18 cellular contexts compared by ENCODE assay signal in the genomic region with DNA sequence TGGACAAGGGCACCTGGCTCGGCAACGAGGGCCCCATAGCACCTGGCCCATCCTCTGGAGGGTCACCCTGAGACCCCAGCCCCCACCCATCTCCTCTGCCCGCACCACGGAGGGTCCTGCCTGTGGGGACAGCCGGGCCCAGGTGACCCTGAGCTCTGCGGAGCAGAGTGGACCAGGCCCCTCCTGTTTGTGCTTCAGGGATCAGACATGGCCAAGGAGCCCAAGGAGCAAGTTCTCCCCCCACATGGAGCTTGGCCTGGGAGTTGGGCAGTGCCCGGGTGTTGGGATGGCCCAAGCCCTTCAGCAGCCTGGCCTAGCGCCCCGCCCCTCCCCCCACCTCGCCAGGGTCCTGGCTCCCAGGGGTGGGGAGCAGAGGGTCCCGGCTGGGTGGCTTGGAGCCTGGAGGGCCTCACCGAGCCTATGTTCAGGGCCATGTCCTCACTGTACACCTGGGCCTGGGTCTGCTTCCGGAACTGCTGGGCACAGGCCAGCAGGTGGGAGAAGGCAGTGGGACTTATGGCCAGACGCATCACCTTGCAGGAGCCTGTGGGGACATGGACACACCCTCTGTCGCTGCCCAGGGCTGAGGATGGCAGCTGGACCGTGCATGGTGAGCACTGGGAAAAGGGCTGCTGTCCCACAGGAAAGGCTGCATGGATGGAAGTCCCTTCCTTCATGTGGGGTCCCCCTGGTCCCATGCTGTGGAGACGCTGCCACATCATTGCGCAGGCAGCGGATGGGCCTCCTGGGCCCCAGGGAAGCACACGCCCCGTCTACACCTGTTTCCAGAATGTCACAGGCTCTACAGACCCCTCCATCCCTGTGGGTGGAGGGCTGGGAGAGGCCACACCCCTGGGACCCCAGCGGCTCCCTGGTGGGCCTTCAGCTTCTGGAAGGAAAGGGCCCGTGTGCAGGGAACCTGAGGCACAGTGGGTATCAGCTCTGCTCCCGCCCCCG. TPM values are rescaled to one million over a fixed set of nuclear protein-coding genes. Genes with fewer than 3 reads are reported as not detected.
"Had no signal": no experiment of that assay in that cellular context is flagged by ENCODE, and none has a peak within 500 bp of the region (broad histone marks: within the 10 kb centered on the region; RNA-seq: fewer than 3 reads in every experiment).

No MANE protein-coding gene starts in this region.

- H3K4me1 ChIP-seq: colonic mucosa, pancreas had no signal

- H3K9me3 ChIP-seq: colonic mucosa, esophagus muscularis mucosa, lower lobe of right lung, pancreas, stomach, testis had no signal

- H3K27me3 ChIP-seq: testis had no signal

- H3K36me3 ChIP-seq: colonic mucosa, esophagus muscularis mucosa, lower lobe of right lung, pancreas, stomach, WERI-Rb-1 had no signal

- H3K9me3 Mint-ChIP-seq: mesothelial cell of epicardium, neural crest cell had no signal

- H3K27ac Mint-ChIP-seq: activated naive CD4-positive, alpha-beta T cell treated with anti-CD3 and anti-CD28 coated beads, Interleukin-2, amount 50 U/mL, for 72 hours; activated T-cell treated with anti-CD3 and anti-CD28 coated beads, Interleukin-2, amount 50 U/mL, for 72 hours; mesothelial cell of epicardium; T-helper 17 cell had no signal

- DNase-seq: activated CD4-positive, alpha-beta T cell treated with anti-CD3 and anti-CD28 coated beads, Interleukin-2, amount 50 U/mL, for 48 hours; activated gamma-delta T cell; activated T-cell treated with anti-CD3 and anti-CD28 coated beads, Interleukin-2, amount 50 U/mL, for 72 hours; central memory CD4-positive, alpha-beta T cell; colonic mucosa; effector CD4-positive, alpha-beta T cell; lower lobe of right lung; small intestine; stimulated activated CD4-positive, alpha-beta T cell treated with anti-CD3 and anti-CD28 coated beads, Interleukin-4, amount 100 ng/mL, for 4 hours; stomach; T-helper 17 cell; testis; WERI-Rb-1 had no signal

- H3K4me1 Mint-ChIP-seq: mesothelial cell of epicardium, neural crest cell, T-helper 17 cell had no signal

- H3K36me3 Mint-ChIP-seq: activated naive CD4-positive, alpha-beta T cell treated with anti-CD3 and anti-CD28 coated beads, Interleukin-2, amount 50 U/mL, for 72 hours; mesothelial cell of epicardium had no signal

- H3K4me3 Mint-ChIP-seq: activated T-cell treated with anti-CD3 and anti-CD28 coated beads, Interleukin-2, amount 50 U/mL, for 72 hours; mesothelial cell of epicardium; neural crest cell; T-helper 17 cell had no signal

- ATAC-seq: activated naive CD4-positive, alpha-beta T cell treated with anti-CD3 and anti-CD28 coated beads, Interleukin-2, amount 50 U/mL, for 72 hours; activated T-cell treated with anti-CD3 and anti-CD28 coated beads, Interleukin-2, amount 50 U/mL, for 72 hours; T-helper 17 cell had no signal

- H3K4me3 ChIP-seq: colonic mucosa, esophagus muscularis mucosa, lower lobe of right lung, pancreas, testis had no signal

- H3K27ac ChIP-seq: colonic mucosa, esophagus muscularis mucosa, lower lobe of right lung, pancreas, stomach, testis, WERI-Rb-1 had no signal

RNA-seq across cellular contexts. Expression of gene NKX6-2, which starts 49.2 kb away (rescaled TPM):
- total RNA-seq: activated naive CD4-positive, alpha-beta T cell treated with anti-CD3 and anti-CD28 coated beads, Interleukin-2, amount 50 U/mL, for 72 hours; activated T-cell treated with anti-CD3 and anti-CD28 coated beads, Interleukin-2, amount 50 U/mL, for 72 hours; colonic mucosa; esophagus muscularis mucosa; lower lobe of right lung; mesothelial cell of epicardium; neural crest cell; T-helper 17 cell had no signal
